Comparison of ENCODE assay signal across 1 cellular context in the genomic region with DNA sequence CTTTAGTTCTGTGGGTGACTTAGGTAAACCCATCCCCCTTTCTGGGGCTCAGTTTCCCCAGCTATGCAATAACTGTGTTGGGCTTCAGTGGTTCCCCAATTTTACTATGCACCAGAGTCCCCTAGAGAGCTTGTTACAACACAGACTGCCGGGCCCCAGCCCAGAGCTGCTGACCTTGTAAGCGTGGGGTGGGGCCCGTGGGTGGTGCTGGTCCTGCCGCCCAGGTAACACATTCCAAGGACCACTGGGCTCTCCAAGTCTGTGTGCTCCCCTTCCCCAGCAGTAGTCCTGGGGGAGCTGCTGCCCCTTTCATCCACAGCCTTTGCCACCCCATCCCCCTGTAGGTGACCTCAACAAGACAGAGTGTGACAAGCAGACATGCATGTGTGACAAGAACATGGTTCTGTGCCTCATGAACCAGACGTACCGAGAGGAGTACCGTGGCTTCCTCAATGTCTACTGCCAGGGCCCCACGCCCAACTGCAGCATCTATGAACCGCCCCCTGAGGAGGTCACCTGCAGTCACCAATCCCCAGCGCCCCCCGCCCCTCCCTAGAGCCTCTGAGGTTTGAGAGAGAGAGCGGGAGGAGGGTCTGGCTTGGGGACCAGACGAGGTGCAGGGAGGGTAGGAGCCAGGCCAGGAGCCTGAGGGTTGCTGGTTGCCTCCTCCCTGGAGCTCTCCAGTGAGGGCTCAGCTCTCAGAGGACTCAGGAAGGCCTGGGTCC.
TF ChIP-seq lines count a peak whose summit lies in the region.

No MANE protein-coding gene starts in this region.

TF ChIP-seq in SK-N-SH treated with all-trans-retinoic acid at 6 μM for 48 hours, 23 proteins besides CTCF, POLR2A, EP300 and RAD21 (continued from another document):
- TF ChIP-seq, protein P1, sequence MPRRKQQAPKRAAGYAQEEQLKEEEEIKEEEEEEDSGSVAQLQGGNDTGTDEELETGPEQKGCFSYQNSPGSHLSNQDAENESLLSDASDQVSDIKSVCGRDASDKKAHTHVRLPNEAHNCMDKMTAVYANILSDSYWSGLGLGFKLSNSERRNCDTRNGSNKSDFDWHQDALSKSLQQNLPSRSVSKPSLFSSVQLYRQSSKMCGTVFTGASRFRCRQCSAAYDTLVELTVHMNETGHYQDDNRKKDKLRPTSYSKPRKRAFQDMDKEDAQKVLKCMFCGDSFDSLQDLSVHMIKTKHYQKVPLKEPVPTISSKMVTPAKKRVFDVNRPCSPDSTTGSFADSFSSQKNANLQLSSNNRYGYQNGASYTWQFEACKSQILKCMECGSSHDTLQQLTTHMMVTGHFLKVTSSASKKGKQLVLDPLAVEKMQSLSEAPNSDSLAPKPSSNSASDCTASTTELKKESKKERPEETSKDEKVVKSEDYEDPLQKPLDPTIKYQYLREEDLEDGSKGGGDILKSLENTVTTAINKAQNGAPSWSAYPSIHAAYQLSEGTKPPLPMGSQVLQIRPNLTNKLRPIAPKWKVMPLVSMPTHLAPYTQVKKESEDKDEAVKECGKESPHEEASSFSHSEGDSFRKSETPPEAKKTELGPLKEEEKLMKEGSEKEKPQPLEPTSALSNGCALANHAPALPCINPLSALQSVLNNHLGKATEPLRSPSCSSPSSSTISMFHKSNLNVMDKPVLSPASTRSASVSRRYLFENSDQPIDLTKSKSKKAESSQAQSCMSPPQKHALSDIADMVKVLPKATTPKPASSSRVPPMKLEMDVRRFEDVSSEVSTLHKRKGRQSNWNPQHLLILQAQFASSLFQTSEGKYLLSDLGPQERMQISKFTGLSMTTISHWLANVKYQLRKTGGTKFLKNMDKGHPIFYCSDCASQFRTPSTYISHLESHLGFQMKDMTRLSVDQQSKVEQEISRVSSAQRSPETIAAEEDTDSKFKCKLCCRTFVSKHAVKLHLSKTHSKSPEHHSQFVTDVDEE (CRISPR knock-in tag; IDR thresholded peaks at IDR 0.05) = no peak
- TF ChIP-seq GLIS3 (CRISPR knock-in tag; IDR thresholded peaks at IDR 0.05) = no peak
